1 cellular context compared by ENCODE assay signal in genomic region chr3:26984601-26985000, GRCh38.
TF ChIP-seq lines count a peak whose summit lies in the region.

No MANE protein-coding gene starts in this region.

TF ChIP-seq in GM23338, 12 proteins besides CTCF, POLR2A, EP300 and RAD21 (continued from another document):
- TF ChIP-seq STAT1 (IDR thresholded peaks at IDR 0.05; ENCODE audit: unreplicated experiment) = no peak
- no peak for TF ChIP-seq EZH2phosphoT487 (IDR thresholded peaks at IDR 0.05; ENCODE audit: unreplicated experiment)
- TF ChIP-seq REST (IDR thresholded peaks at IDR 0.05; ENCODE audit: unreplicated experiment) = no peak
- TF ChIP-seq CREB1 (CRISPR knock-in tag; IDR thresholded peaks at IDR 0.05; ENCODE audit: low read depth) = no peak
- no peak for TF ChIP-seq ZNF114 (CRISPR knock-in tag; IDR thresholded peaks at IDR 0.05)
TF ChIP-seq in GM23338: peak in this region for 0.
